16 cellular contexts compared by ENCODE assay signal in genomic region chr6:91653954-91654843, GRCh38.
DNase-seq lines count a peak whose midpoint lies in the region; ATAC-seq and TF ChIP-seq lines count a peak whose summit lies in the region.
"Had no signal": no experiment of that assay in that cellular context is flagged by ENCODE, and none has a peak within 500 bp of the region (broad histone marks: within the 10 kb centered on the region; RNA-seq: fewer than 3 reads in every experiment).

No MANE protein-coding gene starts in this region.

- no peaks in the 10 kb centered on the region for H3K27me3 ChIP-seq in endodermal cell (ENCODE audit: control insufficient read depth, insufficient read depth, low read length, poor library complexity, severe bottlenecking)
- H3K27me3 ChIP-seq: gastroesophageal sphincter, neutrophil, SJSA1 had no signal

- H3K9me3 Mint-ChIP-seq in endodermal cell = no peaks in the 10 kb centered on the region
- H3K9me3 Mint-ChIP-seq: type B pancreatic cell had no signal

- H3K9me3 ChIP-seq in endodermal cell (ENCODE audit: control insufficient read depth, low read length) = no peaks in the 10 kb centered on the region
- H3K9me3 ChIP-seq: gastroesophageal sphincter, neutrophil, SJSA1 had no signal

- H3K9ac ChIP-seq in endodermal cell (ENCODE audit: extremely low read depth, low read length, poor library complexity, severe bottlenecking) = no peak overlapping the region

- H3K27ac ChIP-seq in endodermal cell (ENCODE audit: low read depth, low read length) = peak overlapping the region; percentile 19
- H3K27ac ChIP-seq: gastroesophageal sphincter, neutrophil, SJSA1 had no signal

- no peaks in the 10 kb centered on the region for H3K27me3 Mint-ChIP-seq in endodermal cell (ENCODE audit: insufficient read depth)

- peaks cover 5% of the 10 kb centered on the region for H3K4me1 ChIP-seq in endodermal cell (ENCODE audit: control insufficient read depth, insufficient read depth, low read length)
- H3K4me1 ChIP-seq: gastroesophageal sphincter, SJSA1 had no signal

- 30% methylated on average over 5 to 7 of the region's 7 CpGs for WGBS in endodermal cell (ENCODE audit: insufficient coverage in 1 of 2, insufficient read length in 1 of 2), 2 experiments

- H3K4me1 Mint-ChIP-seq in endodermal cell = peaks cover 19% of the 10 kb centered on the region

- H3K36me3 Mint-ChIP-seq in endodermal cell (ENCODE audit: low read depth) = no peaks in the 10 kb centered on the region
- H3K36me3 Mint-ChIP-seq: type B pancreatic cell had no signal

- H3K36me3 ChIP-seq in endodermal cell (ENCODE audit: control insufficient read depth, insufficient read depth, low read length) = no peaks in the 10 kb centered on the region
- H3K36me3 ChIP-seq: gastroesophageal sphincter, neutrophil, SJSA1 had no signal

- no peak overlapping the region for H3K4me3 ChIP-seq in endodermal cell (ENCODE audit: low read length)
- H3K4me3 ChIP-seq: gastroesophageal sphincter, SJSA1 had no signal

- DNase-seq in NOMO-1 treated with DMSO at 0.1 percent for 48 hours (lab: John Stamatoyannopoulos, UW; ENCODE audit: unreplicated experiment) (peak; percentile 16), NOMO-1 treated with dmso at 0.1 percent for 144 hours (lab: John Stamatoyannopoulos, UW; ENCODE audit: unreplicated experiment) (no peak), NCI-H526 treated with DMSO at 0.1 percent for 48 hours (lab: John Stamatoyannopoulos, UW) (peak; percentile 95), endodermal cell (no peak), 8988T (no peak), dermis blood vessel endothelial cell (no peak)
- DNase-seq: activated T-cell treated with anti-CD3 and anti-CD28 coated beads, Interleukin-2, amount 50 U/mL, for 1 hour; effector CD8-positive, alpha-beta T cell had no signal

- H3K27ac Mint-ChIP-seq in endodermal cell = no peak overlapping the region
- H3K27ac Mint-ChIP-seq: type B pancreatic cell had no signal

- H3K4me3 Mint-ChIP-seq in endodermal cell = no peak overlapping the region
- H3K4me3 Mint-ChIP-seq: type B pancreatic cell had no signal

- TF ChIP-seq CTCF in endodermal cell (conservative IDR thresholded peaks at IDR 0.05) = no peak

- ATAC-seq in HG03442 (IDR thresholded peaks at IDR 0.05; ENCODE audit: unreplicated experiment) (no peak), GM18907 (IDR thresholded peaks at IDR 0.05; ENCODE audit: unreplicated experiment) (no peak)
- ATAC-seq: activated CD4-positive, CD25-positive, alpha-beta regulatory T cell treated with anti-CD3 and anti-CD28 coated beads, Interleukin-2, amount 50 U/mL, for 24 hours; gastroesophageal sphincter; HCT116 had no signal

Comparison
In these comparisons a context has a peak if more than half of its experiments do, and no peak if none do; other contexts are left out.
1. DNase-seq: peak in NOMO-1 treated with DMSO at 0.1 percent for 48 hours (single experiment) and NCI-H526 treated with DMSO at 0.1 percent for 48 hours (single experiment); none in NOMO-1 treated with dmso at 0.1 percent for 144 hours (single experiment), endodermal cell (single experiment), 8988T (single experiment) and dermis blood vessel endothelial cell (single experiment).